Comparison of ENCODE assay signal across 37 cellular contexts in genomic region chr7:51085034-51085692, GRCh38.
"Had no signal": no experiment of that assay in that cellular context is flagged by ENCODE, and none has a peak within 500 bp of the region (broad histone marks: within the 10 kb centered on the region; RNA-seq: fewer than 3 reads in every experiment).

No MANE protein-coding gene starts in this region.

- H3K4me3 ChIP-seq: ascending aorta, cardiac muscle cell had no signal

- H3K27me3 Mint-ChIP-seq: activated CD4-positive, alpha-beta T cell treated with anti-CD3 and anti-CD28 coated beads for 36 hours; activated CD8-positive, alpha-beta memory T cell treated with anti-CD3 and anti-CD28 coated beads, Interleukin-2, amount 10 ng/mL, durations not matched to agents 7 days and 5 days; activated naive CD4-positive, alpha-beta T cell treated with anti-CD3 and anti-CD28 coated beads, Interleukin-2, amount 50 U/mL, for 24 hours; activated naive CD8-positive, alpha-beta T cell treated with anti-CD3 and anti-CD28 coated beads, Interleukin-2, amount 10 ng/mL, durations not matched to agents 7 days and 5 days had no signal

- H3K4me3 Mint-ChIP-seq: activated CD4-positive, alpha-beta memory T cell treated with anti-CD3 and anti-CD28 coated beads, Interleukin-2, amount 10 ng/mL, durations not matched to agents 7 days and 5 days; activated CD4-positive, alpha-beta T cell treated with anti-CD3 and anti-CD28 coated beads for 36 hours; activated CD8-positive, alpha-beta memory T cell treated with anti-CD3 and anti-CD28 coated beads, Interleukin-2, amount 10 ng/mL, durations not matched to agents 7 days and 5 days; activated CD8-positive, alpha-beta T cell treated with anti-CD3 and anti-CD28 coated beads, Interleukin-2, amount 10 ng/mL, durations not matched to agents 7 days and 5 days; activated naive CD4-positive, alpha-beta T cell treated with anti-CD3 and anti-CD28 coated beads, Interleukin-2, amount 10 ng/mL, durations not matched to agents 7 days and 5 days; activated naive CD4-positive, alpha-beta T cell treated with anti-CD3 and anti-CD28 coated beads, Interleukin-2, amount 50 U/mL, for 24 hours; activated naive CD8-positive, alpha-beta T cell; activated naive CD8-positive, alpha-beta T cell treated with anti-CD3 and anti-CD28 coated beads, Interleukin-2, amount 10 ng/mL, durations not matched to agents 7 days and 5 days; activated naive CD8-positive, alpha-beta T cell treated with anti-CD3 and anti-CD28 coated beads, Interleukin-2, amount 50 U/mL, for 24 hours; activated T-cell treated with anti-CD3 and anti-CD28 coated beads, Interleukin-2, amount 50 U/mL, for 24 hours; brain; central memory CD8-positive, alpha-beta T cell; T-helper 1 cell treated with Interleukin-12 subunit alpha and Interleukin-12 subunit beta and Interleukin-4 antibody, amounts not matched to agents 30 μg/mL and 1 μg/mL, for 36 hours; T-helper 2 cell treated with Interferon-gamma antibody and Interleukin-4, amounts not matched to agents 5 μg/mL and 100 μg/mL, for 36 hours had no signal

- H3K9me3 ChIP-seq: ascending aorta had no signal

- H3K27me3 ChIP-seq: ascending aorta, cardiac muscle cell had no signal

- ATAC-seq: activated CD4-positive, alpha-beta T cell treated with anti-CD3 and anti-CD28 coated beads for 36 hours; activated CD4-positive, CD25-positive, alpha-beta regulatory T cell treated with anti-CD3 and anti-CD28 coated beads, Interleukin-2, amount 50 U/mL, for 24 hours; activated CD8-positive, alpha-beta memory T cell treated with anti-CD3 and anti-CD28 coated beads, Interleukin-2, amount 10 ng/mL, durations not matched to agents 7 days and 5 days; activated CD8-positive, alpha-beta T cell treated with anti-CD3 and anti-CD28 coated beads, Interleukin-2, amount 10 ng/mL, durations not matched to agents 7 days and 5 days; activated naive CD8-positive, alpha-beta T cell treated with anti-CD3 and anti-CD28 coated beads, Interleukin-2, amount 50 U/mL, for 24 hours had no signal

- H3K36me3 Mint-ChIP-seq: activated CD8-positive, alpha-beta memory T cell treated with anti-CD3 and anti-CD28 coated beads, Interleukin-2, amount 10 ng/mL, durations not matched to agents 7 days and 5 days; activated naive CD4-positive, alpha-beta T cell treated with anti-CD3 and anti-CD28 coated beads, Interleukin-2, amount 10 ng/mL, durations not matched to agents 7 days and 5 days; activated naive CD4-positive, alpha-beta T cell treated with anti-CD3 and anti-CD28 coated beads, Interleukin-2, amount 50 U/mL, for 24 hours; activated naive CD8-positive, alpha-beta T cell; activated naive CD8-positive, alpha-beta T cell treated with anti-CD3 and anti-CD28 coated beads, Interleukin-2, amount 10 ng/mL, durations not matched to agents 7 days and 5 days; brain had no signal

- H3K9me3 Mint-ChIP-seq: activated CD4-positive, alpha-beta memory T cell treated with anti-CD3 and anti-CD28 coated beads, Interleukin-2, amount 10 ng/mL, durations not matched to agents 7 days and 5 days; activated naive CD4-positive, alpha-beta T cell treated with anti-CD3 and anti-CD28 coated beads, Interleukin-2, amount 10 ng/mL, durations not matched to agents 7 days and 5 days; activated naive CD4-positive, alpha-beta T cell treated with anti-CD3 and anti-CD28 coated beads, Interleukin-2, amount 50 U/mL, for 24 hours; activated naive CD8-positive, alpha-beta T cell treated with anti-CD3 and anti-CD28 coated beads, Interleukin-2, amount 10 ng/mL, durations not matched to agents 7 days and 5 days; activated naive CD8-positive, alpha-beta T cell treated with anti-CD3 and anti-CD28 coated beads, Interleukin-2, amount 50 U/mL, for 24 hours; activated T-cell treated with anti-CD3 and anti-CD28 coated beads, Interleukin-2, amount 50 U/mL, for 24 hours; activated T-helper 2 cell treated with anti-CD3 and anti-CD28 coated beads, Interferon-gamma antibody, Interleukin-2, Interleukin-4, amounts not matched to agents 10 μg/mL and 5 μg/mL and 100 μg/mL, durations not matched to agents 14 hours and 24 hours and 36 hours; central memory CD8-positive, alpha-beta T cell; T-helper 1 cell treated with Interleukin-12 subunit alpha and Interleukin-12 subunit beta and Interleukin-4 antibody, amounts not matched to agents 30 μg/mL and 1 μg/mL, for 36 hours had no signal

- H3K27ac ChIP-seq: ascending aorta, cardiac muscle cell, VCaP had no signal

- H3K4me1 ChIP-seq: ascending aorta had no signal

- H3K36me3 ChIP-seq: ascending aorta, cardiac muscle cell had no signal

- H3K4me1 Mint-ChIP-seq: activated CD4-positive, alpha-beta memory T cell treated with anti-CD3 and anti-CD28 coated beads, Interleukin-2, amount 10 ng/mL, durations not matched to agents 7 days and 5 days; activated CD4-positive, alpha-beta T cell treated with anti-CD3 and anti-CD28 coated beads for 36 hours; activated CD8-positive, alpha-beta memory T cell treated with anti-CD3 and anti-CD28 coated beads, Interleukin-2, amount 10 ng/mL, durations not matched to agents 7 days and 5 days; activated naive CD4-positive, alpha-beta T cell treated with anti-CD3 and anti-CD28 coated beads, Interleukin-2, amount 10 ng/mL, durations not matched to agents 7 days and 5 days; activated naive CD4-positive, alpha-beta T cell treated with anti-CD3 and anti-CD28 coated beads, Interleukin-2, amount 50 U/mL, for 24 hours; activated naive CD8-positive, alpha-beta T cell treated with anti-CD3 and anti-CD28 coated beads, Interleukin-2, amount 10 ng/mL, durations not matched to agents 7 days and 5 days; activated naive CD8-positive, alpha-beta T cell treated with anti-CD3 and anti-CD28 coated beads, Interleukin-2, amount 50 U/mL, for 24 hours; central memory CD8-positive, alpha-beta T cell had no signal

- H3K27ac Mint-ChIP-seq: activated CD4-positive, alpha-beta memory T cell treated with anti-CD3 and anti-CD28 coated beads, Interleukin-2, amount 10 ng/mL, durations not matched to agents 7 days and 5 days; activated CD4-positive, alpha-beta T cell treated with anti-CD3 and anti-CD28 coated beads for 36 hours; activated CD8-positive, alpha-beta memory T cell treated with anti-CD3 and anti-CD28 coated beads, Interleukin-2, amount 10 ng/mL, durations not matched to agents 7 days and 5 days; activated CD8-positive, alpha-beta T cell treated with anti-CD3 and anti-CD28 coated beads, Interleukin-2, amount 10 ng/mL, durations not matched to agents 7 days and 5 days; activated naive CD4-positive, alpha-beta T cell treated with anti-CD3 and anti-CD28 coated beads, Interleukin-2, amount 10 ng/mL, durations not matched to agents 7 days and 5 days; activated naive CD4-positive, alpha-beta T cell treated with anti-CD3 and anti-CD28 coated beads, Interleukin-2, amount 50 U/mL, for 24 hours; activated naive CD8-positive, alpha-beta T cell; activated naive CD8-positive, alpha-beta T cell treated with anti-CD3 and anti-CD28 coated beads, Interleukin-2, amount 10 ng/mL, durations not matched to agents 7 days and 5 days; activated naive CD8-positive, alpha-beta T cell treated with anti-CD3 and anti-CD28 coated beads, Interleukin-2, amount 50 U/mL, for 24 hours; activated T-cell treated with anti-CD3 and anti-CD28 coated beads, Interleukin-2, amount 50 U/mL, for 24 hours; activated T-helper 2 cell treated with anti-CD3 and anti-CD28 coated beads, Interferon-gamma antibody, Interleukin-2, Interleukin-4, amounts not matched to agents 10 μg/mL and 5 μg/mL and 100 μg/mL, durations not matched to agents 14 hours and 24 hours and 36 hours; brain; T-helper 1 cell treated with Interleukin-12 subunit alpha and Interleukin-12 subunit beta and Interleukin-4 antibody, amounts not matched to agents 30 μg/mL and 1 μg/mL, for 36 hours; T-helper 2 cell treated with Interferon-gamma antibody and Interleukin-4, amounts not matched to agents 5 μg/mL and 100 μg/mL, for 36 hours had no signal

- DNase-seq: activated CD4-positive, alpha-beta memory T cell treated with anti-CD3 and anti-CD28 coated beads, Interleukin-2, amount 10 ng/mL, durations not matched to agents 7 days and 5 days; activated CD4-positive, alpha-beta T cell treated with anti-CD3 and anti-CD28 coated beads for 1 hour; activated CD4-positive, alpha-beta T cell treated with anti-CD3 and anti-CD28 coated beads for 36 hours; activated CD4-positive, alpha-beta T cell treated with anti-CD3 and anti-CD28 coated beads for 48 hours; activated CD4-positive, alpha-beta T cell treated with anti-CD3 and anti-CD28 coated beads, Interleukin-2, amount 50 U/mL, for 1 hour; activated CD4-positive, alpha-beta T cell treated with anti-CD3 and anti-CD28 coated beads, Interleukin-2, amount 50 U/mL, for 4 hours; activated CD4-positive, CD25-positive, alpha-beta regulatory T cell; activated CD8-positive, alpha-beta memory T cell treated with anti-CD3 and anti-CD28 coated beads for 24 hours; activated CD8-positive, alpha-beta memory T cell treated with anti-CD3 and anti-CD28 coated beads, Interleukin-2, amount 10 ng/mL, durations not matched to agents 7 days and 5 days; activated CD8-positive, alpha-beta memory T cell treated with anti-CD3 and anti-CD28 coated beads, Interleukin-2, amount 50 U/mL, for 48 hours; activated CD8-positive, alpha-beta T cell treated with anti-CD3 and anti-CD28 coated beads, Interleukin-2, amount 10 ng/mL, durations not matched to agents 7 days and 5 days; activated effector memory CD4-positive, alpha-beta T cell treated with Interleukin-2 at 50 U/mL for 16 hours; activated gamma-delta T cell; activated naive CD4-positive, alpha-beta T cell treated with anti-CD3 and anti-CD28 coated beads, Interleukin-2, amount 10 ng/mL, durations not matched to agents 7 days and 5 days; activated naive CD4-positive, alpha-beta T cell treated with Interleukin-2 at 50 U/mL for 16 hours; activated naive CD8-positive, alpha-beta T cell treated with anti-CD3 and anti-CD28 coated beads, Interleukin-2, amount 10 ng/mL, durations not matched to agents 7 days and 5 days; activated naive CD8-positive, alpha-beta T cell treated with anti-CD3 and anti-CD28 coated beads, Interleukin-2, amount 50 U/mL, for 24 hours; activated T-cell treated with anti-CD3 and anti-CD28 coated beads, Interleukin-2, amount 50 U/mL, for 24 hours; activated T-cell treated with anti-CD3 and anti-CD28 coated beads, Interleukin-2, amount 50 U/mL, for 48 hours; amygdala; anterior cingulate cortex; caudate nucleus; cerebellar nuclear complex; T-helper 1 cell; T-helper 2 cell; T-helper 9 cell had no signal
